Comparison of ENCODE assay signal across 21 cellular contexts in the genomic region with DNA sequence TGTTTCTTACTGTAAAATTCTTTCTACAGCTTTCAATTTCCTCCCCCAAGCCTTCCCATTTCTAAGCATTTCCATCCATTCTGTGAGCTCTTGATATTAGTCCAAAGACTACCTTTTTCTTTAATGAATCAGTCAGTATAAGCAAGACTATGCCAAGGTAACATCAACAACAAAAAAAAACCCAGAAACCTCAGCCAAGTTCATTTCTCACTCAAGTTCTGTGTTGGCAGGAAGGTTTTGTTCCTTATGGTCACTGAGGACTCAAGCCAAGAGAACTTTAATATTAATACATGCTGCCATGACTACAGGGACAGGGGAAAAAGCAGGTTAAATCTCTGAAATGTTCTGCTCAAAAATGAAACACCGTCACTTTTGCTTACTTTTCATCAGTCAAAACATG.
DNase-seq lines count a peak whose midpoint lies in the region; ATAC-seq and TF ChIP-seq lines count a peak whose summit lies in the region.
"Had no signal": no experiment of that assay in that cellular context is flagged by ENCODE, and none has a peak within 500 bp of the region (broad histone marks: within the 10 kb centered on the region; RNA-seq: fewer than 3 reads in every experiment).

No MANE protein-coding gene starts in this region.

- BruUV-seq in PC-3 (replicated peaks; lab: Mats Ljungman, UMichigan), result no TSS peak

- DNase-seq in GM23248 (peak; percentile 18), PC-3 (peak; percentile 37), cardiac fibroblast (ENCODE audit: low read depth in 2 of 2) (peak; percentile 49 to 75), fibroblast of the aortic adventitia (ENCODE audit: low read depth) (peak; percentile 89), DMS 273 treated with DMSO at 0.1 percent for 48 hours (lab: John Stamatoyannopoulos, UW) (no peak), DMS53 (lab: John Stamatoyannopoulos, UW) (no peak), NCI-H2227 treated with DMSO at 0.1 percent for 48 hours (lab: John Stamatoyannopoulos, UW) (no peak), HT-29 (ENCODE audit: low spot score) (no peak)
- DNase-seq: GDM1, H7, Kasumi-1, MM.1S, NCI-H1694, NCI-H2029 treated with DMSO at 0.1 percent for 48 hours, NCI-H526 treated with DMSO at 0.1 percent for 48 hours, Peyer's patch, SHP77 treated with DMSO at 0.1 percent for 48 hours had no signal

- H3K79me2 ChIP-seq in GM23248 (ENCODE audit: insufficient read depth) (no peaks in the 10 kb centered on the region), PC-3 (ENCODE audit: low read length) (no peaks in the 10 kb centered on the region)

- H3K4me3 ChIP-seq in GM23248 (no peak overlapping the region), PC-3 (ENCODE audit: low read length) (no peak overlapping the region), cardiac fibroblast (replicated peaks in 1 of 2; ENCODE audit: low read depth in 2 of 2, low read length in 2 of 2) (no peak overlapping the region), fibroblast of the aortic adventitia (ENCODE audit: low read depth, low read length) (no peak overlapping the region)
- H3K4me3 ChIP-seq: GM12878, K562, Peyer's patch, SK-N-MC had no signal

- TF ChIP-seq CTCF in PC-3 (conservative IDR thresholded peaks at IDR 0.05; ENCODE audit: low read depth, low read length) (no peak), cardiac fibroblast (IDR thresholded peaks at IDR 0.05; ENCODE audit: low read depth, low read length) (no peak), fibroblast of the aortic adventitia (IDR thresholded peaks at IDR 0.05; ENCODE audit: insufficient read depth, low read length) (no peak)

- POLR2A ChIA-PET in PC-3 (lab: Charles Lee; ENCODE audit: unreplicated experiment), result no interaction called here

- intact Hi-C loops in PC-3 (cut with micrococcal nuclease), result no loop called here

- H3K4me2 ChIP-seq in GM23248 (ENCODE audit: unreplicated experiment), result no peak overlapping the region
- H3K4me2 ChIP-seq in PC-3 (ENCODE audit: low read length), result no peak overlapping the region

- no peaks in the 10 kb centered on the region for H3K4me1 ChIP-seq in GM23248 (ENCODE audit: insufficient read depth)
- peaks cover 10% of the 10 kb centered on the region; the same call in 1 of the 2 replicates for H3K4me1 ChIP-seq in PC-3 (ENCODE audit: insufficient read depth, low read length)
- H3K4me1 ChIP-seq: Peyer's patch had no signal

- H2AFZ ChIP-seq in GM23248, result no peak overlapping the region
- H2AFZ ChIP-seq in PC-3 (ENCODE audit: low read length), result peak overlapping the region; percentile 10; the same call in 1 of the 2 replicates

- H3K36me3 ChIP-seq in GM23248 (ENCODE audit: low read depth) (no peaks in the 10 kb centered on the region), PC-3 (ENCODE audit: low read depth, low read length) (no peaks in the 10 kb centered on the region)
- H3K36me3 ChIP-seq: Peyer's patch had no signal

- H3K27me3 ChIP-seq in GM23248 (replicated peaks; ENCODE audit: insufficient read depth) (no peaks in the 10 kb centered on the region), PC-3 (ENCODE audit: low read length) (no peaks in the 10 kb centered on the region)
- H3K27me3 ChIP-seq: Peyer's patch had no signal

- H3K9ac ChIP-seq in GM23248, result no peak overlapping the region
- H3K9ac ChIP-seq in PC-3 (ENCODE audit: low read length), result no peak overlapping the region

- H3K9me2 ChIP-seq in GM23248 (ENCODE audit: insufficient read depth) (no peaks in the 10 kb centered on the region), PC-3 (replicated peaks; ENCODE audit: low read length) (peaks cover 4% of the 10 kb centered on the region; the same call in 1 of the 2 replicates)

- no peak overlapping the region for H3K27ac ChIP-seq in GM23248
- H3K27ac ChIP-seq in PC-3 (ENCODE audit: low read length), result no peak overlapping the region
- H3K27ac ChIP-seq: Peyer's patch, SK-N-MC had no signal

- no peaks in the 10 kb centered on the region for H4K20me1 ChIP-seq in GM23248 (ENCODE audit: insufficient read depth)
- no peaks in the 10 kb centered on the region for H4K20me1 ChIP-seq in PC-3 (ENCODE audit: low read length)

- ATAC-seq in PC-3, result no peak
- ATAC-seq: GM12878, HepG2, K562 had no signal

- in situ Hi-C loops in GM23248 (cut with MboI), result no loop called here

- WGBS in GM23248 (ENCODE audit: low coverage in 1 of 2, low lambda C conversion rate in 2 of 2, missing lambda C conversion rate in 2 of 2), 2 experiments, result 78 to 83% methylated on average over 1 of the region's 1 CpG

- H3K9me3 ChIP-seq in GM23248 (ENCODE audit: low read depth) (no peaks in the 10 kb centered on the region), PC-3 (ENCODE audit: low read length) (no peaks in the 10 kb centered on the region)
- H3K9me3 ChIP-seq: Peyer's patch had no signal

- H3F3A ChIP-seq in GM23248 (ENCODE audit: insufficient read depth) (peaks cover 4% of the 10 kb centered on the region; the same call in 1 of the 2 replicates), PC-3 (ENCODE audit: low read length, unreplicated experiment) (peaks cover 5% of the 10 kb centered on the region)

- CTCF ChIA-PET in PC-3 (lab: Charles Lee), result no interaction called here

Comparison
In these comparisons a context has a peak if more than half of its experiments do, and no peak if none do; other contexts are left out.
1. DNase-seq: peak in GM23248 (single experiment), PC-3 (single experiment), cardiac fibroblast (2 of 2) and fibroblast of the aortic adventitia (single experiment); none in DMS 273 treated with DMSO at 0.1 percent for 48 hours (single experiment), DMS53 (single experiment), NCI-H2227 treated with DMSO at 0.1 percent for 48 hours (single experiment) and HT-29 (single experiment).